In the genomic region with DNA sequence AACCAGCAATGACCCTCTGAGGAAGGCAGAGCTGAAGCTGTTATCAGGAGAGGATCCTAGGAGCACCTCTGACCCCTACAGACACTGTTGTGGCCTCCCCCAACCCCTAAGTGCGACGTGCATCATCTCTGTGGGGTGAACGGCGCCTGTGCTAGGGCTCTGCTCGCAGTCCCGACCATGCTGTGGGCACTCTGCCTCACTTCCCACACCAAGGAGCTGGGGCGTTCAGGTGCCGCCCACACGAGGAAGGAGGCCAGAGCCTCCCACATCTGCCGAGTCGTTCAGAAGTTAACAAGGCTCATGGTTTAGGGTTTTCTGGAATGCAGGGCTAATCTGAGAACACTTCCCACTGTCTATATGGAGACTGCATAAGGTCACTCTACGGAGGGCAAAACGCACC, we compare ENCODE assay signal across 13 cellular contexts.
"Had no signal": no experiment of that assay in that cellular context is flagged by ENCODE, and none has a peak within 500 bp of the region (broad histone marks: within the 10 kb centered on the region; RNA-seq: fewer than 3 reads in every experiment).

No MANE protein-coding gene starts in this region.

- H3K36me3 ChIP-seq: neutrophil, ovary had no signal

- DNase-seq: activated gamma-delta T cell, anterior cingulate cortex, kidney glomerular epithelial cell, left lung, ovary, substantia nigra, T1000, thyroid gland had no signal

- H3K4me1 ChIP-seq: body of pancreas, left lung, prostate gland, thyroid gland had no signal

- H3K4me3 ChIP-seq: body of pancreas, cardiac muscle cell, left lung, ovary, prostate gland, thyroid gland had no signal

- FAIRE-seq: endometrium had no signal

- H3K27ac ChIP-seq: body of pancreas, cardiac muscle cell, left lung, neutrophil, ovary, prostate gland, thyroid gland had no signal

- H3K9me3 ChIP-seq: body of pancreas, left lung, neutrophil, ovary, prostate gland, thyroid gland had no signal

- H3K27me3 ChIP-seq: body of pancreas, cardiac muscle cell, left lung, neutrophil, ovary, thyroid gland had no signal
